Comparison of ENCODE assay signal across 6 cellular contexts in the genomic region with DNA sequence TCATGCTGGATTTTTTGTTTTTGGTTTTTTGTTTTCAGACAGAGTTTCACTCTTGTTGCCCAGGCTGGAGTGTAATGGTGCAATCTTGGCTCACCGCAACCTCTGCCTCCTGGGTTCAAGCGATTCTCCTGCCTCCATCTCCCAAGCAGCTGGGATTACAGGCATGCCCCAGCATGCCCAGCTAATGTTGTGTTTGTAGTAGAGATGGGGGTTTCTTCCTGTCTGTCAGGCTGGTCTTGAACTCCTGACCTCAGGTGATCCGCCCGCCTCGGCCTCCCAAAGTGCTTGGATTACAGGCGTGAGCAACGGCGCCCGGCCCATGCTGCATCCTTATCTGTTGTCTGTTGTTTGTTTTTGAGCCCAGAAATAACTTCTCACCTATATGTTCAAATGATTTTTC. TPM values are rescaled to one million over a fixed set of nuclear protein-coding genes. Genes with fewer than 3 reads are reported as not detected.
"Had no signal": no experiment of that assay in that cellular context is flagged by ENCODE, and none has a peak within 500 bp of the region (broad histone marks: within the 10 kb centered on the region; RNA-seq: fewer than 3 reads in every experiment).

No MANE protein-coding gene starts in this region.

RNA-seq across cellular contexts. Expression of a gene that starts 42.3 kb away (rescaled TPM):
- total RNA-seq: GM23248, H4, H7, HT1080, K562 had no signal

RNA-seq across cellular contexts. Expression of a gene that starts 46.7 kb away (rescaled TPM):
- total RNA-seq: IMR-90, K562 had no signal
